In genomic region chr12:53202316-53202715, GRCh38 we compare ENCODE assay signal across 1 cellular context. TPM values are rescaled to one million over a fixed set of nuclear protein-coding genes. Genes with fewer than 3 reads are reported as not detected.
"Had no signal": no experiment of that assay in that cellular context is flagged by ENCODE, and none has a peak within 500 bp of the region (broad histone marks: within the 10 kb centered on the region; RNA-seq: fewer than 3 reads in every experiment).

No MANE protein-coding gene starts in this region.

RNA-seq across cellular contexts. Expression of gene ITGB7, which starts 4.7 kb away (rescaled TPM):
- total RNA-seq: NCI-H460 had no signal
